Comparison of ENCODE assay signal across 33 cellular contexts in genomic region chr19:14650161-14650560, GRCh38. TPM values are rescaled to one million over a fixed set of nuclear protein-coding genes. Genes with fewer than 3 reads are reported as not detected.
"Had no signal": no experiment of that assay in that cellular context is flagged by ENCODE, and none has a peak within 500 bp of the region (broad histone marks: within the 10 kb centered on the region; RNA-seq: fewer than 3 reads in every experiment).

No MANE protein-coding gene starts in this region.

- H3K27me3 Mint-ChIP-seq: progenitor cell of endocrine pancreas had no signal

- H3K9me3 Mint-ChIP-seq: natural killer cell; stimulated activated naive CD8-positive, alpha-beta T cell treated with anti-CD3 and anti-CD28 coated beads, Interleukin-15, Interleukin-2, amounts not matched to agents 100 ng/mL and 50 ng/mL, for 24 hours had no signal

- H3K4me2 ChIP-seq: smooth muscle cell had no signal

- H3K9me3 ChIP-seq: ovary, psoas muscle, spleen, stomach, thoracic aorta, thyroid gland, tibial nerve, upper lobe of left lung, vagina had no signal

- H3K36me3 ChIP-seq: ovary, stomach, thoracic aorta, thyroid gland, tibial nerve, upper lobe of left lung, vagina had no signal

- DNase-seq: naive thymus-derived CD4-positive, alpha-beta T cell; natural killer cell; occipital lobe; ovary; posterior cingulate gyrus; psoas muscle; right cardiac atrium; spleen; stimulated activated CD4-positive, alpha-beta T cell treated with anti-CD3 and anti-CD28 coated beads, Interleukin-12 subunit alpha, Interleukin-12 subunit beta, amount 100 ng/mL, for 4 hours; stimulated activated CD4-positive, alpha-beta T cell treated with anti-CD3 and anti-CD28 coated beads, Interleukin-1b, Interleukin-23, amount 100 ng/mL, for 48 hours; stimulated activated CD4-positive, alpha-beta T cell treated with anti-CD3 and anti-CD28 coated beads, Interleukin-4, amount 100 ng/mL, for 1 hour; stimulated activated CD4-positive, alpha-beta T cell treated with anti-CD3 and anti-CD28 coated beads, Interleukin-4, amount 100 ng/mL, for 4 hours; stimulated activated CD8-positive, alpha-beta memory T cell treated with anti-CD3 and anti-CD28 coated beads, Interleukin-4, amount 100 ng/mL, for 48 hours; stimulated activated naive B cell treated with anti-CD40 and anti-IgM and Interleukin-4, amounts not matched to agents 10 μg/mL and 1 μg/mL and 100 μg/mL, for 72 hours; stimulated activated naive CD4-positive, alpha-beta T cell treated with Interleukin-2 at 50 U/mL for 16 hours; stomach; thyroid gland; trophoblast cell; upper lobe of left lung had no signal

- H3K27ac ChIP-seq: ovary, parathyroid adenoma, psoas muscle, skin epidermis, spleen, stomach, thoracic aorta, thyroid gland, tibial nerve, upper lobe of left lung, vagina had no signal

- H3K4me3 ChIP-seq: ovary, psoas muscle, skin epidermis, smooth muscle cell, spleen, stomach, thoracic aorta, thyroid gland, tibial nerve, upper lobe of left lung, vagina had no signal

- H3K27me3 ChIP-seq: ovary, thyroid gland, tibial nerve, upper lobe of left lung, vagina had no signal

- H3K9ac ChIP-seq: parathyroid adenoma had no signal

- H3K4me1 Mint-ChIP-seq: naive thymus-derived CD4-positive, alpha-beta T cell; natural killer cell; nephron had no signal

- H3K4me1 ChIP-seq: parathyroid adenoma, psoas muscle, spleen, stomach, thyroid gland, tibial nerve, upper lobe of left lung, vagina had no signal

- H3K79me2 ChIP-seq: parathyroid adenoma had no signal

- H2AFZ ChIP-seq: parathyroid adenoma had no signal

- ATAC-seq: naive thymus-derived CD4-positive, alpha-beta T cell; natural killer cell; psoas muscle; right cardiac atrium; sciatic nerve; stimulated activated naive B cell treated with anti-CD40 and anti-IgM and Interleukin-4, amounts not matched to agents 10 μg/mL and 1 μg/mL and 100 μg/mL, for 72 hours had no signal

- H3K36me3 Mint-ChIP-seq: natural killer cell had no signal

- H3K27ac Mint-ChIP-seq: naive thymus-derived CD4-positive, alpha-beta T cell; natural killer cell; nephron; progenitor cell of endocrine pancreas; stimulated activated naive B cell treated with anti-CD40 and anti-IgM and Interleukin-4, amounts not matched to agents 10 μg/mL and 1 μg/mL and 100 μg/mL, for 72 hours; stimulated activated naive CD8-positive, alpha-beta T cell treated with anti-CD3 and anti-CD28 coated beads, Interleukin-15, Interleukin-2, amounts not matched to agents 100 ng/mL and 50 ng/mL, for 24 hours had no signal

- H3K4me3 Mint-ChIP-seq: naive thymus-derived CD4-positive, alpha-beta T cell; natural killer cell; nephron; stimulated activated naive B cell treated with anti-CD40 and anti-IgM and Interleukin-4, amounts not matched to agents 10 μg/mL and 1 μg/mL and 100 μg/mL, for 72 hours; stimulated activated naive CD8-positive, alpha-beta T cell treated with anti-CD3 and anti-CD28 coated beads, Interleukin-15, Interleukin-2, amounts not matched to agents 100 ng/mL and 50 ng/mL, for 24 hours had no signal

RNA-seq across cellular contexts. Expression of gene ADGRE3, which starts 24.5 kb away (rescaled TPM):
- total RNA-seq: occipital lobe, osteoblast, progenitor cell of endocrine pancreas, renal cortical epithelial cell, right cardiac atrium, smooth muscle cell, temporal lobe, thoracic aorta, tibial nerve, ureter, vagina had no signal
